Comparison of ENCODE assay signal across 1 cellular context in the genomic region with DNA sequence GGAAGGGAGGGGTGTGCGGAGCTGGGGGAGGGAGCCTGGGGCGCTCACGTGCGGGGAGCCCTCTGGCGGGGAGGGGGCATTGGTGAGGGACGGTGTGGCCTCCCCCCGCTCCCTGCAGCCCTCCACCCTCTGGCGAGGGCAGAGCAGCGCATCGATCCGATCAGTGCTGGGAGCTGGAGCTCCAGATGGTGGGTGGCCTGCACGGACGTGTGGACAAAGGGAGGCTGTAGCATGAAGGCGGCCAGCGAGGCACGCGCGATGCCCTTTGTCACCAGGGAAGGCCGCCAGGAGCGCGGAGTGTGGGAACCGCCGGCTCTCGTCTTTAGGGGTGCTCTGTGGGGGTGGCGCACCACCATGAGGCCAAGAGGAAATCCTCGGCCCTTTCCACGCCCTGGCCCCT.
TF ChIP-seq lines count a peak whose summit lies in the region.

No MANE protein-coding gene starts in this region.

TF ChIP-seq in WTC11, 78 proteins besides CTCF, POLR2A, EP300 and RAD21 (continued from another document):
- TF ChIP-seq, protein P1, sequence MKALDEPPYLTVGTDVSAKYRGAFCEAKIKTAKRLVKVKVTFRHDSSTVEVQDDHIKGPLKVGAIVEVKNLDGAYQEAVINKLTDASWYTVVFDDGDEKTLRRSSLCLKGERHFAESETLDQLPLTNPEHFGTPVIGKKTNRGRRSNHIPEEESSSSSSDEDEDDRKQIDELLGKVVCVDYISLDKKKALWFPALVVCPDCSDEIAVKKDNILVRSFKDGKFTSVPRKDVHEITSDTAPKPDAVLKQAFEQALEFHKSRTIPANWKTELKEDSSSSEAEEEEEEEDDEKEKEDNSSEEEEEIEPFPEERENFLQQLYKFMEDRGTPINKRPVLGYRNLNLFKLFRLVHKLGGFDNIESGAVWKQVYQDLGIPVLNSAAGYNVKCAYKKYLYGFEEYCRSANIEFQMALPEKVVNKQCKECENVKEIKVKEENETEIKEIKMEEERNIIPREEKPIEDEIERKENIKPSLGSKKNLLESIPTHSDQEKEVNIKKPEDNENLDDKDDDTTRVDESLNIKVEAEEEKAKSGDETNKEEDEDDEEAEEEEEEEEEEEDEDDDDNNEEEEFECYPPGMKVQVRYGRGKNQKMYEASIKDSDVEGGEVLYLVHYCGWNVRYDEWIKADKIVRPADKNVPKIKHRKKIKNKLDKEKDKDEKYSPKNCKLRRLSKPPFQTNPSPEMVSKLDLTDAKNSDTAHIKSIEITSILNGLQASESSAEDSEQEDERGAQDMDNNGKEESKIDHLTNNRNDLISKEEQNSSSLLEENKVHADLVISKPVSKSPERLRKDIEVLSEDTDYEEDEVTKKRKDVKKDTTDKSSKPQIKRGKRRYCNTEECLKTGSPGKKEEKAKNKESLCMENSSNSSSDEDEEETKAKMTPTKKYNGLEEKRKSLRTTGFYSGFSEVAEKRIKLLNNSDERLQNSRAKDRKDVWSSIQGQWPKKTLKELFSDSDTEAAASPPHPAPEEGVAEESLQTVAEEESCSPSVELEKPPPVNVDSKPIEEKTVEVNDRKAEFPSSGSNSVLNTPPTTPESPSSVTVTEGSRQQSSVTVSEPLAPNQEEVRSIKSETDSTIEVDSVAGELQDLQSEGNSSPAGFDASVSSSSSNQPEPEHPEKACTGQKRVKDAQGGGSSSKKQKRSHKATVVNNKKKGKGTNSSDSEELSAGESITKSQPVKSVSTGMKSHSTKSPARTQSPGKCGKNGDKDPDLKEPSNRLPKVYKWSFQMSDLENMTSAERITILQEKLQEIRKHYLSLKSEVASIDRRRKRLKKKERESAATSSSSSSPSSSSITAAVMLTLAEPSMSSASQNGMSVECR (CRISPR knock-in tag; IDR thresholded peaks at IDR 0.05; ENCODE audit: borderline replicate concordance), result no peak
- no peak for TF ChIP-seq ELF4 (CRISPR knock-in tag; IDR thresholded peaks at IDR 0.05; ENCODE audit: low read depth)
